In the genomic region with DNA sequence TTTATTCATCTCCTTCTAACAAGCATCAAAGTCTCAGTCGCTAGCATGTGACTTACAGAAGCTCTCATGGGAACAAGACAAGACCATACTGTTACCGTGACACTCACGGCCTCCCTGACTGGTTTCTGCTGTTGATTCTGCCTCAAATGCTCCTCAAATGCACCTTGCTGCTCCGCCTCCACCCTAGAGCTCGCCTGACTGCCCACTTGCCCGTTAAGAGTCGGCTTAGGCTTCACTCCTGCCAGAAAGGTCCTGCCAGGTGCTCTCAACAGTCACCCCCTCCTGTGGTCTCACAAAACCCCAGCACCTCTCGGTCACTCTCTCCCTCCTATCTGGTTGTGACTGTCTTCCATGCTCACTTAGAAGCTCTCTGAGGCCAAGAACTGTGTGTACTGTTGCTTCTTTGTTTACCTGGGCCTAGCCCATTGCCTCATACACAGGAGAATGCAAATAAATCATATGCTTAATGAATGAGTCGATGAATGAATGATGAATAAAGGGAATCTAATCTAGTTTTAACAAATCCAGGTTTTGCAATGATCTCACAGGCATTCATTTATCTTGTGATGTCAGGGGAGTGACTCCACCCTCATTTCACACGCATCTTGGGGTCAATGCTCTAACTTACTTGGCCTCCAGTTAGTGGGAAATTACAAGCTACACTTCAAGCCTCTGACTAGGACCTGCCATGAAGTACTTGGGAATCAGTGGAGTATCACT, we compare ENCODE assay signal across 14 cellular contexts. TPM values are rescaled to one million over a fixed set of nuclear protein-coding genes. Genes with fewer than 3 reads are reported as not detected.
A peak's percentile ranks its signal among the peaks of the same experiment; 100 is the strongest.
DNase-seq lines count a peak whose midpoint lies in the region; ATAC-seq, FAIRE-seq and TF ChIP-seq lines count a peak whose summit lies in the region.
"Had no signal": no experiment of that assay in that cellular context is flagged by ENCODE, and none has a peak within 500 bp of the region (broad histone marks: within the 10 kb centered on the region; RNA-seq: fewer than 3 reads in every experiment).

No MANE protein-coding gene starts in this region.

- H3K4me2 ChIP-seq in PC-3 (ENCODE audit: low read length) (no peak overlapping the region), endothelial cell of umbilical vein (ENCODE audit: insufficient read depth, low read length) (no peak overlapping the region)

- H3K9ac ChIP-seq in PC-3 (ENCODE audit: low read length): no peak overlapping the region
- no peak overlapping the region for H3K9ac ChIP-seq in endothelial cell of umbilical vein (replicated peaks; ENCODE audit: extremely low read depth, insufficient read depth, low read length)

- H3K27me3 ChIP-seq in PC-3 (ENCODE audit: low read length) (no peaks in the 10 kb centered on the region), endothelial cell of umbilical vein (ENCODE audit: control insufficient read depth in 2 of 2, insufficient read depth in 2 of 2, low read length in 2 of 2) (no peaks in the 10 kb centered on the region)

- BruUV-seq in PC-3 (replicated peaks; lab: Mats Ljungman, UMichigan): no TSS peak
- no TSS peak for BruUV-seq in endothelial cell of umbilical vein (replicated peaks; lab: Mats Ljungman, UMichigan)

- CTCF ChIA-PET in PC-3 (lab: Charles Lee): no interaction called here
- CTCF ChIA-PET in endothelial cell of umbilical vein (lab: Charles Lee): interaction anchor here (1.0 to 3.2 kb wide), 5 partner anchors 12 to 152 kb away, joined by 3 to 13 read pairs (median 4); no protein-coding TSS in a partner anchor

- no peak overlapping the region for H3K4me3 ChIP-seq in PC-3 (ENCODE audit: low read length)
- H3K4me3 ChIP-seq in endothelial cell of umbilical vein (replicated peaks in 1 of 3; ENCODE audit: insufficient read depth in 1 of 3, low read depth in 1 of 3, low read length in 3 of 3): no peak overlapping the region

- H3K4me1 ChIP-seq in PC-3 (ENCODE audit: insufficient read depth, low read length) (no peaks in the 10 kb centered on the region), endothelial cell of umbilical vein (ENCODE audit: control insufficient read depth, extremely low read depth, insufficient read depth, low read length) (peaks cover 27% of the 10 kb centered on the region)

- H3K36me3 Mint-ChIP-seq in neural crest cell (ENCODE audit: low read depth): no peaks in the 10 kb centered on the region

- peak; percentile 22; the same call in 1 of the 2 replicates for ATAC-seq in PC-3
- ATAC-seq in HG03135 (IDR thresholded peaks at IDR 0.05; ENCODE audit: unreplicated experiment): no peak
- ATAC-seq in left colon: no peak
- no peak for ATAC-seq in GM18505 (IDR thresholded peaks at IDR 0.05; ENCODE audit: unreplicated experiment)

- H3K4me1 Mint-ChIP-seq in neural crest cell: peaks cover 9% of the 10 kb centered on the region

- FAIRE-seq in endothelial cell of umbilical vein (lab: Jason Lieb, UNC): peak; percentile 44
- FAIRE-seq: GM19239 had no signal

- TF ChIP-seq CTCF in PC-3 (conservative IDR thresholded peaks at IDR 0.05; ENCODE audit: low read depth, low read length): no peak
- no peak for TF ChIP-seq CTCF in endothelial cell of umbilical vein (IDR thresholded peaks at IDR 0.05; ENCODE audit: extremely low read depth in 1 of 2, insufficient read depth in 1 of 2, low read depth in 1 of 2, low read length in 2 of 2)
- no peak for TF ChIP-seq CTCF in neural crest cell (conservative IDR thresholded peaks at IDR 0.05)

- dilution Hi-C loops in endothelial cell of umbilical vein (cut with MboI; ENCODE audit: extremely low pct_ligation_motif_present, low sequenced_read_pairs): no loop called here

- no peaks in the 10 kb centered on the region for H3K9me1 ChIP-seq in endothelial cell of umbilical vein (replicated peaks; ENCODE audit: control insufficient read depth, extremely low read depth, insufficient read depth, low read length)

- TF ChIP-seq POLR2A in endothelial cell of umbilical vein (IDR thresholded peaks at IDR 0.05; ENCODE audit: low read depth, low read length) (no peak), GM18505 (IDR thresholded peaks at IDR 0.05; ENCODE audit: borderline replicate concordance, extremely low read depth, insufficient read depth, insufficient read length) (no peak)

- H3K27ac ChIP-seq in PC-3 (ENCODE audit: low read length): no peak overlapping the region
- H3K27ac ChIP-seq in endothelial cell of umbilical vein (ENCODE audit: insufficient read depth, low read depth, low read length): peak overlapping the region; percentile 29

- H3K4me3 Mint-ChIP-seq in neural crest cell: no peak overlapping the region
- H3K4me3 Mint-ChIP-seq: CD14-positive monocyte had no signal

- H3K79me2 ChIP-seq in PC-3 (ENCODE audit: low read length): no peaks in the 10 kb centered on the region; the same call in 1 of the 2 replicates
- H3K79me2 ChIP-seq in endothelial cell of umbilical vein (ENCODE audit: control insufficient read depth, insufficient read depth, low read length): peaks cover 16% of the 10 kb centered on the region

- no peaks in the 10 kb centered on the region for H3K9me3 Mint-ChIP-seq in neural crest cell

- H3K9me3 ChIP-seq in PC-3 (ENCODE audit: low read length): no peaks in the 10 kb centered on the region
- no peaks in the 10 kb centered on the region for H3K9me3 ChIP-seq in endothelial cell of umbilical vein (replicated peaks; ENCODE audit: control insufficient read depth, insufficient read depth, low read length)

- H4K20me1 ChIP-seq in PC-3 (ENCODE audit: low read length): no peaks in the 10 kb centered on the region
- H4K20me1 ChIP-seq in endothelial cell of umbilical vein (replicated peaks; ENCODE audit: control insufficient read depth, extremely low read depth, insufficient read depth, low read length): no peaks in the 10 kb centered on the region

- peak overlapping the region; percentile 71 for H3K27ac Mint-ChIP-seq in neural crest cell (ENCODE audit: unreplicated experiment)

- H3F3A ChIP-seq in PC-3 (ENCODE audit: low read length, unreplicated experiment): no peaks in the 10 kb centered on the region

- no peaks in the 10 kb centered on the region for H3K27me3 Mint-ChIP-seq in neural crest cell (ENCODE audit: low read depth)

- H3K36me3 ChIP-seq in PC-3 (ENCODE audit: low read depth, low read length): peaks cover 46% of the 10 kb centered on the region
- peaks cover 19 to 48% of the 10 kb centered on the region in 2 experiments for H3K36me3 ChIP-seq in endothelial cell of umbilical vein (ENCODE audit: control insufficient read depth in 2 of 2, extremely low read depth in 1 of 2, insufficient read depth in 2 of 2, low read length in 2 of 2)

- H2AFZ ChIP-seq in PC-3 (ENCODE audit: low read length) (no peak overlapping the region), endothelial cell of umbilical vein (ENCODE audit: low read depth, low read length) (no peak overlapping the region)

- no peaks in the 10 kb centered on the region for H3K9me2 ChIP-seq in PC-3 (replicated peaks; ENCODE audit: low read length)

- peak; percentile 45 for DNase-seq in AG20443 (ENCODE audit: low spot score)
- no peak for DNase-seq in PC-3
- no peak for DNase-seq in endothelial cell of umbilical vein (ENCODE audit: low read depth, low spot score)
- no peak for DNase-seq in neural crest cell (ENCODE audit: low read depth, low spot score)
- DNase-seq in DMS153 (lab: John Stamatoyannopoulos, UW): no peak
- DNase-seq in left colon: no peak
- DNase-seq: activated T-cell treated with anti-CD3 and anti-CD28 coated beads, Interleukin-2, amount 50 U/mL, for 48 hours; effector CD4-positive, alpha-beta T cell; NCI-H1048; T-helper 9 cell had no signal

- POLR2A ChIA-PET in PC-3 (lab: Charles Lee; ENCODE audit: unreplicated experiment) (no interaction called here), endothelial cell of umbilical vein (lab: Charles Lee) (interaction anchor here (1.4 to 2.0 kb wide), 2 partner anchors 11 to 22 kb away, joined by 4 to 9 read pairs; no protein-coding TSS in a partner anchor)

- intact Hi-C loops in PC-3 (cut with micrococcal nuclease) (no loop called here), endothelial cell of umbilical vein (cut with micrococcal nuclease) (no loop called here), left colon (cut with DNase I, micrococcal nuclease) (no loop called here)

TF ChIP-seq in endothelial cell of umbilical vein, 7 proteins besides CTCF, POLR2A, EP300 and RAD21:
- TF ChIP-seq, protein P1, sequence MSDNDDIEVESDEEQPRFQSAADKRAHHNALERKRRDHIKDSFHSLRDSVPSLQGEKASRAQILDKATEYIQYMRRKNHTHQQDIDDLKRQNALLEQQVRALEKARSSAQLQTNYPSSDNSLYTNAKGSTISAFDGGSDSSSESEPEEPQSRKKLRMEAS (IDR thresholded peaks at IDR 0.05; ENCODE audit: insufficient read depth, insufficient read length): no peak
- TF ChIP-seq POLR2AphosphoS5 (IDR thresholded peaks at IDR 0.05; ENCODE audit: insufficient read depth, low read depth, low read length) (no peak), FOS (IDR thresholded peaks at IDR 0.05; ENCODE audit: borderline replicate concordance, insufficient read depth, low read length) (no peak), EZH2 (IDR thresholded peaks at IDR 0.05; ENCODE audit: borderline replicate concordance, low read depth, low read length, severe bottlenecking) (no peak), MYC (IDR thresholded peaks at IDR 0.05; ENCODE audit: low read depth, low read length) (no peak), JUN (IDR thresholded peaks at IDR 0.05; ENCODE audit: borderline replicate concordance, insufficient read depth, insufficient read length, low read depth) (no peak), GATA2 (IDR thresholded peaks at IDR 0.05; ENCODE audit: insufficient read depth, insufficient read length, low read depth, low read length) (no peak)
TF ChIP-seq in endothelial cell of umbilical vein: peak in this region for 0.

RNA-seq across cellular contexts. Expression of a gene that starts 41.3 kb away (rescaled TPM):
- 17.2 and 24.2 TPM in 2 replicates for total RNA-seq in PC-3 (2014; rRNA removed)
- 57.5 and 71.4 TPM in 2 replicates for total RNA-seq in endothelial cell of umbilical vein
- polyA plus RNA-seq in endothelial cell of umbilical vein: 20.2 and 20.6 TPM in 2 replicates
- 14.9 and 18.6 TPM in 2 replicates for polyA plus RNA-seq in endothelial cell of umbilical vein (2011; cell fraction: cytosol; rRNA removed)
- polyA plus RNA-seq in endothelial cell of umbilical vein (2011; cell fraction: nucleus; rRNA removed): 81.2 and 96.3 TPM in 2 replicates
- 24.5 and 25.2 TPM in 2 replicates for polyA plus RNA-seq in endothelial cell of umbilical vein (2012)
- polyA minus RNA-seq in endothelial cell of umbilical vein: 93.7 and 104 TPM in 2 replicates
- 11.3 TPM for polyA minus RNA-seq in endothelial cell of umbilical vein (2011; cell fraction: cytosol; rRNA and poly(A)+ RNA removed)
- 107 and 110 TPM in 2 replicates for polyA minus RNA-seq in endothelial cell of umbilical vein (2011; cell fraction: nucleus; rRNA and poly(A)+ RNA removed)
- total RNA-seq in neural crest cell: 32.9 and 34.3 TPM in 2 replicates
- total RNA-seq in left colon: 10 to 100 TPM; 24.6 to 28.2 TPM
